Comparison of ENCODE assay signal across 22 cellular contexts in the genomic region with DNA sequence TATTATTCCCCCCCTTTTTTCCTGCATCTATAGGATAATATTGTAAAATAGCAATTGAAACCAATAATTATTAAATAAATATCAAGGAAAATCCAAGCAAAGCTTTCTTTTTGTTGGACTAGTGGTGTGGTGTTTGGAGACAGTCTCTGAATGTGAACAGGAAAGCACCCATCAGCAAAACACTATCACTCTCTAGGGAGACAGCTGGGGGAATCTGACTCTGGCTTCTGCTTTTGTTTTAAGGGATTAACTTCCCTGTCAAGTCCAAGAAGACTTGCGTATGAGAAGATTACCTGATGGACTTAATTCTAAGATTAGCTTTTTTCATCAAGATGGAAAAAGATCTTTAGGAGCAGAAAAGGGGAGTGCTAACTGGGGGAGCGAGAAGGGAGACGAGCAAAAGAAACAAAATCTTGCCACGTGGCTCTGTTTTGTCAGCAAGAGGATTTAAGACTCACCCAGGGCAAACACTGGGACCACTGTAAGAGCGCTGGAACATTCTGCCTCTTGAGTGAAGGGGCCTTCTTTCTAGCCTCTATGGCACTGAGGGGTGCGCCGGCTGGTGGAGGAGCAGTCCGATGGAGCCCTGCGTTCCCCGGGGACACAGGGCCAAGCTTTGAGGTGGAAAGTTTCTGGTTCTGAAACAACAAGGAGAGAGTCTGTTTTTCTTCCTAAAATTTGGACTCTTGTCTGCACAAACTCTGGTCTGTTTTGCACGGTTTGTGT. TPM values are rescaled to one million over a fixed set of nuclear protein-coding genes. Genes with fewer than 3 reads are reported as not detected.
DNase-seq lines count a peak whose midpoint lies in the region; ATAC-seq, FAIRE-seq and TF ChIP-seq lines count a peak whose summit lies in the region.
"Had no signal": no experiment of that assay in that cellular context is flagged by ENCODE, and none has a peak within 500 bp of the region (broad histone marks: within the 10 kb centered on the region; RNA-seq: fewer than 3 reads in every experiment).

No MANE protein-coding gene starts in this region.

- ATAC-seq in GM21526 (IDR thresholded peaks at IDR 0.05; ENCODE audit: low FRiP score, unreplicated experiment): no peak
- ATAC-seq: left colon, T-helper 17 cell had no signal

- H3K27me3 ChIP-seq in dorsolateral prefrontal cortex (no peaks in the 10 kb centered on the region), esophagus squamous epithelium (no peaks in the 10 kb centered on the region)
- H3K27me3 ChIP-seq: Peyer's patch, SJSA1 had no signal

- peaks cover 0 to 55% (median 0%) of the 10 kb centered on the region in 3 donors for H3K36me3 ChIP-seq in esophagus squamous epithelium

- TF ChIP-seq POLR2A in esophagus squamous epithelium (IDR thresholded peaks at IDR 0.05) (no peak), GM12892 (IDR thresholded peaks at IDR 0.05; ENCODE audit: low read depth, low read length) (no peak)

- peak; percentile 92 for FAIRE-seq in D721Med (lab: Jason Lieb, UNC)
- no peak for FAIRE-seq in GM12892 (lab: Jason Lieb, UNC)

- H3K4me1 ChIP-seq in esophagus squamous epithelium: no peaks in the 10 kb centered on the region
- H3K4me1 ChIP-seq: Peyer's patch, SJSA1 had no signal

- intact Hi-C loops in dorsolateral prefrontal cortex (cut with DNase I) (no loop called here), esophagus squamous epithelium (cut with DNase I) (no loop called here)

- DNase-seq in D721Med (ENCODE audit: insufficient read length, low spot score): peak; percentile 34
- DNase-seq in NCI-H82 treated with DMSO at 0.1 percent for 48 hours (lab: John Stamatoyannopoulos, UW; ENCODE audit: unreplicated experiment): peak; percentile 98
- peak in 3 of 10 donors; percentile 13 to 40 (median 38) for DNase-seq in dorsolateral prefrontal cortex
- DNase-seq in pons (ENCODE audit: low spot score): peak; percentile 58
- no peak for DNase-seq in NCI-H1436 (lab: John Stamatoyannopoulos, UW)
- no peak for DNase-seq in esophagus squamous epithelium (lab: John Stamatoyannopoulos, UW)
- DNase-seq in GM12892 (ENCODE audit: insufficient read length): no peak
- DNase-seq: activated CD4-positive, alpha-beta T cell treated with anti-CD3 and anti-CD28 coated beads, Interleukin-2, amount 50 U/mL, for 4 hours; activated naive CD4-positive, alpha-beta T cell; aorta; cerebellar nuclear complex; DMS79 treated with DMSO at 0.1 percent for 48 hours; HFFc6; left colon; NCI-H2171 treated with DMSO at 0.1 percent for 48 hours; Peyer's patch; stimulated activated naive CD4-positive, alpha-beta T cell treated with Interleukin-2 at 50 U/mL for 16 hours; T-helper 17 cell; trophoblast cell had no signal

- WGBS in esophagus squamous epithelium, 2 donors: 90 to 91% methylated on average over 11 of the region's 11 CpGs

- H3K9me3 ChIP-seq in esophagus squamous epithelium: peaks cover 0 to 5% (median 5%) of the 10 kb centered on the region in 3 donors
- H3K9me3 ChIP-seq: Peyer's patch, SJSA1 had no signal

- H3K27ac ChIP-seq in dorsolateral prefrontal cortex (peak overlapping the region in 53 of 59 donors; percentile 1 to 87 (median 68)), esophagus squamous epithelium (no peak overlapping the region)
- H3K27ac ChIP-seq: Peyer's patch, SJSA1, skin epidermis had no signal

- TF ChIP-seq CTCF in D721Med (IDR thresholded peaks at IDR 0.05; ENCODE audit: insufficient read depth, missing control alignments): no peak
- peak in 2 of 56 donors; percentile 6 to 10 for TF ChIP-seq CTCF in dorsolateral prefrontal cortex (IDR thresholded peaks at IDR 0.05 in 54 of 56, conservative IDR thresholded peaks at IDR 0.05 in 2 of 56; ENCODE audit: low read depth in 1 of 56, partially characterized antibody in 56 of 56)
- no peak for TF ChIP-seq CTCF in esophagus squamous epithelium (IDR thresholded peaks at IDR 0.05)

- peak overlapping the region in 4 of 59 donors; percentile 4 to 14 (median 8) for H3K4me3 ChIP-seq in dorsolateral prefrontal cortex
- H3K4me3 ChIP-seq in esophagus squamous epithelium: no peak overlapping the region
- H3K4me3 ChIP-seq: Peyer's patch, SJSA1, skin epidermis had no signal

RNA-seq across cellular contexts. Expression of gene TULP4, which starts 0.6 kb away (rescaled TPM):
- 100 to 1,000 TPM; 218 to 427 (median 308) TPM for total RNA-seq in dorsolateral prefrontal cortex
- 100 to 1,000 TPM in 1 of 4 donors, 10 to 100 TPM in 3; 50.9 to 104 (median 59.2) TPM for total RNA-seq in esophagus squamous epithelium
- 12.7 TPM for polyA plus RNA-seq in GM12892 (2012; ENCODE audit: missing spikeins)

Comparison
In these comparisons a context has a peak if more than half of its experiments do, and no peak if none do; other contexts are left out.
1. DNase-seq: peak in D721Med (single experiment), NCI-H82 treated with DMSO at 0.1 percent for 48 hours (single experiment) and pons (single experiment); none in NCI-H1436 (single experiment), esophagus squamous epithelium (single experiment) and GM12892 (single experiment).
2. H3K27ac ChIP-seq: peak in dorsolateral prefrontal cortex (53 of 59); none in esophagus squamous epithelium (0 of 4).